ENCODE assay signal across 9 cellular contexts in genomic region chr14:24194186-24194872, GRCh38. TPM values are rescaled to one million over a fixed set of nuclear protein-coding genes. Genes with fewer than 3 reads are reported as not detected.
DNase-seq lines count a peak whose midpoint lies in the region; ATAC-seq and TF ChIP-seq lines count a peak whose summit lies in the region.
"Had no signal": no experiment of that assay in that cellular context is flagged by ENCODE, and none has a peak within 500 bp of the region (broad histone marks: within the 10 kb centered on the region; RNA-seq: fewer than 3 reads in every experiment).

No MANE protein-coding gene starts in this region.

- no peaks in the 10 kb centered on the region for H3K27me3 ChIP-seq in right atrium auricular region
- H3K27me3 ChIP-seq in brain microvascular endothelial cell (replicated peaks) = no peaks in the 10 kb centered on the region
- no peaks in the 10 kb centered on the region for H3K27me3 ChIP-seq in mucosa of stomach (ENCODE audit: control insufficient read depth, insufficient read depth, low read length)

- no peak for ATAC-seq in Right ventricle myocardium superior (ENCODE audit: poor library complexity)
- ATAC-seq in GM21515 (IDR thresholded peaks at IDR 0.05; ENCODE audit: unreplicated experiment) = no peak

- TF ChIP-seq CTCF in right atrium auricular region (IDR thresholded peaks at IDR 0.05) (no peak), brain microvascular endothelial cell (IDR thresholded peaks at IDR 0.05; ENCODE audit: low read depth, low read length, missing control alignments) (no peak)

- H3K4me3 ChIP-seq in right atrium auricular region = peak overlapping the region; percentile 88 to 89
- peak overlapping the region; percentile 80 for H3K4me3 ChIP-seq in brain microvascular endothelial cell (ENCODE audit: low read depth, low read length)
- H3K4me3 ChIP-seq in mucosa of stomach (ENCODE audit: low read length) = peak overlapping the region; percentile 58

- intact Hi-C loops in Right ventricle myocardium superior (cut with DNase I) = no loop called here

- H3K9ac ChIP-seq in mucosa of stomach (ENCODE audit: low read length) = peak overlapping the region; percentile 95

- in situ Hi-C loops in brain microvascular endothelial cell (cut with HindIII; ENCODE audit: low pct_ligation_motif_present, low sequenced_read_pairs) = no loop called here

- no peaks in the 10 kb centered on the region for H3K9me3 ChIP-seq in right atrium auricular region
- no peaks in the 10 kb centered on the region for H3K9me3 ChIP-seq in mucosa of stomach (ENCODE audit: control insufficient read depth, low read length)

- no peak for DNase-seq in right atrium auricular region (ENCODE audit: low spot score)
- no peak for DNase-seq in Right ventricle myocardium superior
- no peak for DNase-seq in brain microvascular endothelial cell
- DNase-seq in NCI-H2029 treated with DMSO at 0.1 percent for 48 hours (lab: John Stamatoyannopoulos, UW) = no peak
- DNase-seq in medulla oblongata (ENCODE audit: extremely low spot score) = no peak
- no peak for DNase-seq in NCI-H146 treated with DMSO at 0.1 percent for 48 hours (lab: John Stamatoyannopoulos, UW; ENCODE audit: unreplicated experiment)
- DNase-seq: NCI-H1092 treated with DMSO at 0.1 percent for 48 hours had no signal

- peak overlapping the region; percentile 95 to 96 for H3K27ac ChIP-seq in right atrium auricular region
- H3K27ac ChIP-seq in brain microvascular endothelial cell = no peak overlapping the region

- H3K36me3 ChIP-seq in right atrium auricular region (peaks cover 15% of the 10 kb centered on the region), brain microvascular endothelial cell (replicated peaks) (peaks cover 24% of the 10 kb centered on the region), mucosa of stomach (ENCODE audit: control insufficient read depth, insufficient read depth, low read length) (no peaks in the 10 kb centered on the region)

- peaks cover 0 to 39% of the 10 kb centered on the region in 2 donors for H3K4me1 ChIP-seq in right atrium auricular region
- peaks cover 22% of the 10 kb centered on the region for H3K4me1 ChIP-seq in mucosa of stomach (ENCODE audit: control insufficient read depth, insufficient read depth, low read length)

RNA-seq across cellular contexts. Expression of gene TM9SF1, which starts 0.9 kb away (rescaled TPM):
- total RNA-seq in right atrium auricular region (10 to 100 TPM; 23.5 to 42.7 TPM), Right ventricle myocardium superior (19.2 TPM)

RNA-seq across cellular contexts. Expression of gene IPO4, which starts 5.7 kb away (rescaled TPM):
- total RNA-seq in right atrium auricular region (10 to 100 TPM; 12.1 to 15.7 TPM), Right ventricle myocardium superior (10.5 TPM)

RNA-seq across cellular contexts. Expression of gene TSSK4, which starts 11.2 kb away (rescaled TPM):
- total RNA-seq in right atrium auricular region (not detected), Right ventricle myocardium superior (not detected)

RNA-seq across cellular contexts. Expression of gene CHMP4A, which starts 19.0 kb away (rescaled TPM):
- total RNA-seq in right atrium auricular region = 10 to 100 TPM; 31.6 to 63.0 TPM
- total RNA-seq in Right ventricle myocardium superior = 26.6 TPM

RNA-seq across cellular contexts. Expression of gene MDP1, which starts 21.5 kb away (rescaled TPM):
- total RNA-seq in right atrium auricular region (10 to 100 TPM; 15.5 to 19.7 TPM), Right ventricle myocardium superior (18.9 TPM)
